ENCODE assay signal across 8 cellular contexts in genomic region chr11:61294717-61295595, GRCh38. TPM values are rescaled to one million over a fixed set of nuclear protein-coding genes. Genes with fewer than 3 reads are reported as not detected.
A peak's percentile ranks its signal among the peaks of the same experiment; 100 is the strongest.
DNase-seq lines count a peak whose midpoint lies in the region; ATAC-seq and TF ChIP-seq lines count a peak whose summit lies in the region.

TSS of gene VWCE (minus strand) at chr11:61295316. CDS start at chr11:61295037, 279 bp downstream.

- DNase-seq in CD14-positive monocyte (ENCODE audit: low spot score) (peak; percentile 54), fibroblast of villous mesenchyme (ENCODE audit: low read depth) (peak; percentile 45), osteocyte (ENCODE audit: extremely low spot score, unreplicated experiment) (peak; percentile 86), upper lobe of left lung (peak; percentile 39 to 91)
- DNase-seq in activated T-helper 1 cell treated with anti-CD3 and anti-CD28 coated beads, Interleukin-12 subunit alpha, Interleukin-12 subunit beta, Interleukin-2, Interleukin-4 antibody, amounts not matched to agents 30 ng/mL and 10 ng/mL and 1 ng/mL, durations not matched to agents 14 hours and 24 hours and 36 hours (ENCODE audit: low spot score): peak; percentile 64

- no peak for TF ChIP-seq POLR2A in upper lobe of left lung (IDR thresholded peaks at IDR 0.05)

- H3K4me1 ChIP-seq in OCI-LY3 (ENCODE audit: low read length) (peaks cover 15% of the 10 kb centered on the region; the same call in 1 of the 2 replicates), upper lobe of left lung (peaks cover 20 to 23% (median 21%) of the 10 kb centered on the region in 4 donors)

- H3K4me2 ChIP-seq in OCI-LY3 (ENCODE audit: low read length): peak within 1 kb of the TSS; percentile 85

- H3K9me3 ChIP-seq in OCI-LY3 (ENCODE audit: insufficient read depth, low read length): no peaks in the 10 kb centered on the region
- H3K9me3 ChIP-seq in upper lobe of left lung: no peaks in the 10 kb centered on the region

- peaks cover 0 to 7% (median 4%) of the 10 kb centered on the region in 7 donors for H3K9me3 Mint-ChIP-seq in CD14-positive monocyte
- H3K9me3 Mint-ChIP-seq in activated T-helper 1 cell treated with anti-CD3 and anti-CD28 coated beads, Interleukin-12 subunit alpha, Interleukin-12 subunit beta, Interleukin-2, Interleukin-4 antibody, amounts not matched to agents 30 ng/mL and 10 ng/mL and 1 ng/mL, durations not matched to agents 14 hours and 24 hours and 36 hours: no peaks in the 10 kb centered on the region
- no peaks in the 10 kb centered on the region for H3K9me3 Mint-ChIP-seq in osteocyte (ENCODE audit: unreplicated experiment)

- peak within 1 kb of the TSS in 1 of 7 donors; percentile 33 for H3K27ac Mint-ChIP-seq in CD14-positive monocyte
- H3K27ac Mint-ChIP-seq in activated T-helper 1 cell treated with anti-CD3 and anti-CD28 coated beads, Interleukin-12 subunit alpha, Interleukin-12 subunit beta, Interleukin-2, Interleukin-4 antibody, amounts not matched to agents 30 ng/mL and 10 ng/mL and 1 ng/mL, durations not matched to agents 14 hours and 24 hours and 36 hours: peak within 1 kb of the TSS; percentile 79
- peak within 1 kb of the TSS; percentile 44 for H3K27ac Mint-ChIP-seq in osteocyte (ENCODE audit: unreplicated experiment)

- H3K9ac ChIP-seq in OCI-LY3 (ENCODE audit: low read length): peak within 1 kb of the TSS; percentile 72

- TF ChIP-seq CTCF in CD14-positive monocyte (IDR thresholded peaks at IDR 0.05) (no peak), OCI-LY3 (IDR thresholded peaks at IDR 0.05; ENCODE audit: low read depth, low read length) (peak; percentile 43), fibroblast of villous mesenchyme (IDR thresholded peaks at IDR 0.05; ENCODE audit: insufficient read depth, low read depth, low read length) (peak; percentile 30), osteocyte (IDR thresholded peaks at IDR 0.05) (peak; percentile 34), upper lobe of left lung (IDR thresholded peaks at IDR 0.05) (no peak)

- whole genome bisulfite sequencing in upper lobe of left lung, 2 donors: 0 to 2% methylated on average over 20 to 64 of the region's 97 CpGs

- peaks cover 20% of the 10 kb centered on the region for H3K79me2 ChIP-seq in OCI-LY3 (ENCODE audit: low read length)

- intact Hi-C loops in CD14-positive monocyte (cut with micrococcal nuclease): no loop called here
- intact Hi-C loops in activated T-helper 1 cell treated with anti-CD3 and anti-CD28 coated beads, Interleukin-12 subunit alpha, Interleukin-12 subunit beta, Interleukin-2, Interleukin-4 antibody, amounts not matched to agents 30 ng/mL and 10 ng/mL and 1 ng/mL, durations not matched to agents 14 hours and 24 hours and 36 hours (cut with micrococcal nuclease): loop anchor here (1.0 to 2.0 kb wide), 3 partner anchors 38 to 67 kb away; partner anchors contain the start of genes DDB1, TKFC and TMEM138

- peak within 1 kb of the TSS; percentile 63 for H2AFZ ChIP-seq in OCI-LY3 (ENCODE audit: low read depth, low read length)

- H3K4me3 ChIP-seq in OCI-LY3 (ENCODE audit: low read length) (peak within 1 kb of the TSS; percentile 85), fibroblast of villous mesenchyme (ENCODE audit: low read depth, low read length) (peak within 1 kb of the TSS; percentile 63), upper lobe of left lung (peak within 1 kb of the TSS; percentile 15 to 58 (median 50))

- ATAC-seq in GM19324 (IDR thresholded peaks at IDR 0.05; ENCODE audit: low FRiP score, unreplicated experiment): peak; percentile 60
- ATAC-seq in HG03521 (IDR thresholded peaks at IDR 0.05; ENCODE audit: unreplicated experiment): peak; percentile 68
- peak; percentile 70 to 71 for ATAC-seq in upper lobe of left lung (ENCODE audit: low FRiP score in 2 of 2)

- peak within 1 kb of the TSS; percentile 76 to 91 for H3K4me3 Mint-ChIP-seq in CD14-positive monocyte
- H3K4me3 Mint-ChIP-seq in activated T-helper 1 cell treated with anti-CD3 and anti-CD28 coated beads, Interleukin-12 subunit alpha, Interleukin-12 subunit beta, Interleukin-2, Interleukin-4 antibody, amounts not matched to agents 30 ng/mL and 10 ng/mL and 1 ng/mL, durations not matched to agents 14 hours and 24 hours and 36 hours: peak within 1 kb of the TSS; percentile 83
- peak within 1 kb of the TSS; percentile 78 for H3K4me3 Mint-ChIP-seq in osteocyte (ENCODE audit: unreplicated experiment)

- H3K27me3 Mint-ChIP-seq in CD14-positive monocyte (ENCODE audit: low read depth in 3 of 3) (peaks cover 43 to 53% (median 46%) of the 10 kb centered on the region in 3 donors), osteocyte (ENCODE audit: unreplicated experiment) (no peaks in the 10 kb centered on the region)
- H3K27me3 Mint-ChIP-seq in activated T-helper 1 cell treated with anti-CD3 and anti-CD28 coated beads, Interleukin-12 subunit alpha, Interleukin-12 subunit beta, Interleukin-2, Interleukin-4 antibody, amounts not matched to agents 30 ng/mL and 10 ng/mL and 1 ng/mL, durations not matched to agents 14 hours and 24 hours and 36 hours (ENCODE audit: insufficient read depth): peaks cover 16% of the 10 kb centered on the region

- peaks cover 29% of the 10 kb centered on the region for H3K4me1 Mint-ChIP-seq in CD14-positive monocyte
- H3K4me1 Mint-ChIP-seq in activated T-helper 1 cell treated with anti-CD3 and anti-CD28 coated beads, Interleukin-12 subunit alpha, Interleukin-12 subunit beta, Interleukin-2, Interleukin-4 antibody, amounts not matched to agents 30 ng/mL and 10 ng/mL and 1 ng/mL, durations not matched to agents 14 hours and 24 hours and 36 hours (ENCODE audit: low read depth): peaks cover 28% of the 10 kb centered on the region
- H3K4me1 Mint-ChIP-seq in osteocyte (ENCODE audit: unreplicated experiment): peaks cover 47% of the 10 kb centered on the region

- H3K27ac ChIP-seq in OCI-LY3 (ENCODE audit: low read length) (peak within 1 kb of the TSS; percentile 48), upper lobe of left lung (no peak within 1 kb of the TSS)

- H3K36me3 ChIP-seq in OCI-LY3 (replicated peaks; ENCODE audit: low read depth, low read length) (peaks cover 19% of the 10 kb centered on the region), upper lobe of left lung (peaks cover under 1 to 22% (median 10%) of the 10 kb centered on the region in 4 donors)

- H4K20me1 ChIP-seq in OCI-LY3 (ENCODE audit: insufficient read depth, low read length): no peaks in the 10 kb centered on the region

- no peaks in the 10 kb centered on the region for H3K27me3 ChIP-seq in OCI-LY3 (ENCODE audit: low read depth, low read length)
- peaks cover 0 to 18% (median 7%) of the 10 kb centered on the region in 4 donors for H3K27me3 ChIP-seq in upper lobe of left lung

- peaks cover 33 to 35% of the 10 kb centered on the region in 2 donors for H3K36me3 Mint-ChIP-seq in CD14-positive monocyte
- H3K36me3 Mint-ChIP-seq in activated T-helper 1 cell treated with anti-CD3 and anti-CD28 coated beads, Interleukin-12 subunit alpha, Interleukin-12 subunit beta, Interleukin-2, Interleukin-4 antibody, amounts not matched to agents 30 ng/mL and 10 ng/mL and 1 ng/mL, durations not matched to agents 14 hours and 24 hours and 36 hours (ENCODE audit: low read depth): peaks cover 30% of the 10 kb centered on the region
- peaks cover 11% of the 10 kb centered on the region for H3K36me3 Mint-ChIP-seq in osteocyte (ENCODE audit: unreplicated experiment)

- no peak for TF ChIP-seq EP300 in upper lobe of left lung (IDR thresholded peaks at IDR 0.05)

RNA-seq across cellular contexts. Expression of gene VWCE, which starts in this region (rescaled TPM):
- polyA plus RNA-seq in CD14-positive monocyte: under 1 TPM in 1 of 2 donors, not detected in 1; 0.05 TPM
- total RNA-seq in activated T-helper 1 cell treated with anti-CD3 and anti-CD28 coated beads, Interleukin-12 subunit alpha, Interleukin-12 subunit beta, Interleukin-2, Interleukin-4 antibody, amounts not matched to agents 30 ng/mL and 10 ng/mL and 1 ng/mL, durations not matched to agents 14 hours and 24 hours and 36 hours: 9.4 and 10.9 TPM in 2 replicates
- total RNA-seq in fibroblast of villous mesenchyme (1.3 and 2.2 TPM in 2 replicates), osteocyte (8.8 and 10.7 TPM in 2 replicates), upper lobe of left lung (10 to 100 TPM in 1 of 6 donors, 1 to 10 TPM in 1, under 1 TPM in 4; 0.40 to 10.5 (median 0.79) TPM)

Comparison
In these comparisons a context has a peak if more than half of its experiments do, and no peak if none do; other contexts are left out.
1. Peak in DNase-seq in CD14-positive monocyte; RNA of the gene not detected or under 1 TPM.
2. CTCF ChIP-seq: peak in OCI-LY3 (single experiment), fibroblast of villous mesenchyme (single experiment) and osteocyte (single experiment); none in CD14-positive monocyte (single experiment) and upper lobe of left lung (0 of 6).
3. Peak in every context shown above with its lines, with median percentiles within 50 percentile points of each other: DNase-seq, H3K4me3 Mint-ChIP-seq, ATAC-seq and H3K4me3 ChIP-seq.